In the genomic region with DNA sequence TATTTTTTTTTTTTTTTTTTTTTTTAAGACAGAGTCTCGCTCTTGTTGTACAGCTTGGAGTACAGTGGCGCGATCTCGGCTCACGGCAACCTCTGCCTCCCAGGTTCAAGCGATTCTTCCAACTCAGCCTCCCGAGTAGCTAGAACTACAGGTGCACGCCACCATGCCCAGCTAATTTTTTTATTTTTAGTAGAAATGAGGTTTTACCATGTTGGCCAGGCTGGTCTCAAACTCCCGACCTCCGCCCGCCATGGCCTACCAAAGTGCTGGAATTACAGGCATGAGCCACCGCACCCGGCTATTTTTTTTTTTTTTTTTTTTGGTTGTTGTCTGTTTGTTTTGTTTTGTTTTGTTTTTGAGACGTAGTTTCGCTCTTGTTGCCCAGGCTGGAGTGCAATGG, we compare ENCODE assay signal across 9 cellular contexts. TPM values are rescaled to one million over a fixed set of nuclear protein-coding genes. Genes with fewer than 3 reads are reported as not detected.
DNase-seq lines count a peak whose midpoint lies in the region; TF ChIP-seq lines count a peak whose summit lies in the region.
"Not testable (repeated sequence)": the region's sequence is repeated elsewhere in the genome, so short reads cannot be mapped to it uniquely, and the experiment has no call there.
"Had no signal": no experiment of that assay in that cellular context is flagged by ENCODE, and none has a peak within 500 bp of the region (broad histone marks: within the 10 kb centered on the region; RNA-seq: fewer than 3 reads in every experiment).

No MANE protein-coding gene starts in this region.

- H3K9ac ChIP-seq in colonic mucosa (ENCODE audit: low read depth in 2 of 2, low read length in 2 of 2), result not testable (repeated sequence)

- intact Hi-C loops in colonic mucosa (cut with DNase I) (loop anchor here (5.0 kb wide), 1 partner anchor 66 kb away; no protein-coding TSS in a partner anchor), posterior vena cava (cut with DNase I) (loop anchor here (5.0 to 10.0 kb wide), 2 partner anchors 64 to 66 kb away; no protein-coding TSS in a partner anchor)
- intact Hi-C loops in esophagus muscularis mucosa (cut with DNase I); spleen (cut with DNase I; ENCODE audit: low total_unique reads): not testable (repeated sequence)

- H3K4me1 ChIP-seq in Peyer's patch, result peaks cover 0 to 31% (median 19%) of the 10 kb centered on the region in 4 donors
- H3K4me1 ChIP-seq in colonic mucosa, result not testable (repeated sequence)
- peaks cover 18 to 31% (median 23%) of the 10 kb centered on the region in 4 donors for H3K4me1 ChIP-seq in esophagus muscularis mucosa
- peaks cover 15 to 34% (median 31%) of the 10 kb centered on the region in 6 donors for H3K4me1 ChIP-seq in spleen

- not testable (repeated sequence) for H3K27me3 ChIP-seq in Peyer's patch; WERI-Rb-1 (ENCODE audit: insufficient read depth, low read depth, severe bottlenecking); colonic mucosa; esophagus muscularis mucosa
- peaks cover 0 to 83% (median 10%) of the 10 kb centered on the region in 7 donors for H3K27me3 ChIP-seq in spleen (replicated peaks in 1 of 7)

- not testable (repeated sequence) for TF ChIP-seq EP300 in esophagus muscularis mucosa (IDR thresholded peaks at IDR 0.05)

- H3K36me3 ChIP-seq in Peyer's patch, WERI-Rb-1, colonic mucosa, esophagus muscularis mucosa, spleen: not testable (repeated sequence)

- TF ChIP-seq CTCF in Peyer's patch (IDR thresholded peaks at IDR 0.05); WERI-Rb-1 (IDR thresholded peaks at IDR 0.05; ENCODE audit: low read depth, low read length); colonic mucosa (IDR thresholded peaks at IDR 0.05); esophagus muscularis mucosa (IDR thresholded peaks at IDR 0.05); spleen (IDR thresholded peaks at IDR 0.05 in 8 of 11, conservative IDR thresholded peaks at IDR 0.05 in 3 of 11): not testable (repeated sequence)

- not testable (repeated sequence) for H3K27ac ChIP-seq in Peyer's patch; WERI-Rb-1; colonic mucosa; esophagus muscularis mucosa (replicated peaks in 1 of 4); spleen

- not testable (repeated sequence) for H3K9me3 ChIP-seq in Peyer's patch; WERI-Rb-1 (ENCODE audit: severe bottlenecking); colonic mucosa; esophagus muscularis mucosa; spleen

- DNase-seq in Peyer's patch, result peak in 2 of 3 donors; percentile 12 to 35
- DNase-seq in WERI-Rb-1, result peak; percentile 2
- peak; percentile 6 for DNase-seq in colonic mucosa
- DNase-seq in esophagus muscularis mucosa (ENCODE audit: extremely low spot score), result peak; percentile 50
- DNase-seq in islet precursor cell, result peak; percentile 13
- peak; percentile 29 for DNase-seq in posterior vena cava (ENCODE audit: low spot score)
- DNase-seq in spleen, result peak; percentile 19
- peak; percentile 31 for DNase-seq in ureter (ENCODE audit: low spot score)

- WGBS in esophagus muscularis mucosa, result 96% methylated on average over 15 of the region's 15 CpGs
- WGBS in spleen, 5 donors, result 90 to 96% (median 95%) methylated on average over 12 to 15 of the region's 15 CpGs

- not testable (repeated sequence) for H3K4me3 ChIP-seq in Peyer's patch; WERI-Rb-1 (ENCODE audit: low read depth, low read length); colonic mucosa; esophagus muscularis mucosa; spleen

- not testable (repeated sequence) for TF ChIP-seq POLR2A in Peyer's patch (IDR thresholded peaks at IDR 0.05); esophagus muscularis mucosa (IDR thresholded peaks at IDR 0.05; ENCODE audit: low read depth); spleen (IDR thresholded peaks at IDR 0.05)

RNA-seq across cellular contexts. Expression of a gene that starts 3.2 kb away (rescaled TPM):
- 10 to 100 TPM; 10.2 to 45.4 (median 19.2) TPM for total RNA-seq in Peyer's patch
- total RNA-seq in colonic mucosa, result 10 to 100 TPM; 14.7 to 15.2 TPM
- total RNA-seq in esophagus muscularis mucosa, result 10 to 100 TPM; 30.3 to 72.2 (median 51.2) TPM
- total RNA-seq in posterior vena cava, result 10 to 100 TPM; 42.3 to 43.6 TPM
- total RNA-seq in spleen, result 10 to 100 TPM; 13.2 to 23.5 (median 16.7) TPM
- polyA plus RNA-seq in spleen, result 10 to 100 TPM in 1 of 3 donors, 1 to 10 TPM in 2; 5.4 to 15.7 (median 5.4) TPM
- 36.9 TPM for total RNA-seq in ureter
- total RNA-seq: B cell had no signal

RNA-seq across cellular contexts. Expression of a gene that starts 29.7 kb away (rescaled TPM):
- total RNA-seq in Peyer's patch, result 10 to 100 TPM; 29.7 to 49.3 (median 39.5) TPM
- 10 to 100 TPM; 35.7 to 52.8 TPM for total RNA-seq in colonic mucosa
- 100 to 1,000 TPM in 3 of 4 donors, 10 to 100 TPM in 1; 98.9 to 154 (median 121) TPM for total RNA-seq in esophagus muscularis mucosa
- 10 to 100 TPM; 56.1 to 61.8 TPM for total RNA-seq in posterior vena cava
- total RNA-seq in spleen, result 10 to 100 TPM; 43.0 to 59.9 (median 54.2) TPM
- 10 to 100 TPM in 2 of 3 donors, 1 to 10 TPM in 1; 10.0 to 19.1 (median 10.2) TPM for polyA plus RNA-seq in spleen
- 75.6 TPM for total RNA-seq in ureter

RNA-seq across cellular contexts. Expression of a gene that starts 48.7 kb away (rescaled TPM):
- total RNA-seq in Peyer's patch (100 to 1,000 TPM; 121 to 336 (median 155) TPM), colonic mucosa (100 to 1,000 TPM; 173 to 315 TPM), esophagus muscularis mucosa (100 to 1,000 TPM; 136 to 185 (median 156) TPM), posterior vena cava (100 to 1,000 TPM; 120 to 152 TPM), spleen (100 to 1,000 TPM; 165 to 213 (median 174) TPM), ureter (205 TPM)
- polyA plus RNA-seq in spleen, result 10 to 100 TPM; 65.8 to 90.4 (median 88.2) TPM
